ENCODE assay signal across 1 cellular context in the genomic region with DNA sequence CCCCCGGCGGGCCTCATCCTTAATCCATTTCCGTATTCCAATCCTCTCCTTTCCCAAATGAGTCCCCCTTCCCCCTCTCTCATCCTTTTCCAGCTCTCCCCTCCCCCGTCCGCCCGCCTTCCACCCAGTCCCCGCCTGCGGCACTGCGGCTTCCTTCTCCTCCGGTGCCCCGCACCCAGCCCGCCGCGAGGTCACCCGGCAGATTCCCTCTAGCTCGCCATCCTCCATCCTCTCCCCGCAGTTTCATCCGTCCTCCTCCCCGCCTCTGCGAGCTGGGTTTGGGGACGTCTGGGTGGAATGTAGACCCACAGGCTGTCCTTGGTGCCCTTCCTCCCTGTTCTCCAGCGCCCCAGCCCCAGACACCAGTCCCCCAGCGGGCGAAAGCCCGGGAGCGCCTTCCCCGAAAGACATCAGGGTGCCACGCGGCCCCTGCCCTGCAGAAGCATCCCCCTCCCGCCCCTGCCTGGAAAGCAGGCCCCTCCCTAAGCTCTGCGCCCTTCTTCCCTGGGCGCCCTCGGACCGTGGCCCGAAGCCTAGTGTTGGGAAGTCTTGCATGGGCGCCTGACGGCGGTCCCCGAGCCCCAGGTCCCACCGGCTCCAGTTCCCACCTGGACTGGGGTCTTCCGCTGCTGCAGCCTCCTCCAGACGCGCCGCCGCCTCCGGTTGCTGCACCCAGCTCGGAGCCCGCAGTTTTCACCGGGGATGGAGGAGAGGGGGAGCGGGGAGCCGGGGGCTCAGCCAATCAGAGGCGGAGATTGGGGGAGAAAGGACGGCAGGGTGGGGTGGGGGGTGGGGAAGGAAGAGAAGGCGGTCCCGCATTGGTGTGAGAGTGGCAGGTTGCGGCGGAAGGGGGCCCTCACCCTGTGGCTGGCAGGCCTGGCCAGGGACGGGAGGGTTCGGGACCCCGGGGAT.
TF ChIP-seq lines count a peak whose summit lies in the region.

THY1 (minus strand) TSS at position 668 of the 912 bp plus-strand sequence. CDS start 2,267 bp downstream, outside the sequence.

TF ChIP-seq in GM23338, 12 proteins besides CTCF, POLR2A, EP300 and RAD21 (continued from another document):
- TF ChIP-seq, protein P1, sequence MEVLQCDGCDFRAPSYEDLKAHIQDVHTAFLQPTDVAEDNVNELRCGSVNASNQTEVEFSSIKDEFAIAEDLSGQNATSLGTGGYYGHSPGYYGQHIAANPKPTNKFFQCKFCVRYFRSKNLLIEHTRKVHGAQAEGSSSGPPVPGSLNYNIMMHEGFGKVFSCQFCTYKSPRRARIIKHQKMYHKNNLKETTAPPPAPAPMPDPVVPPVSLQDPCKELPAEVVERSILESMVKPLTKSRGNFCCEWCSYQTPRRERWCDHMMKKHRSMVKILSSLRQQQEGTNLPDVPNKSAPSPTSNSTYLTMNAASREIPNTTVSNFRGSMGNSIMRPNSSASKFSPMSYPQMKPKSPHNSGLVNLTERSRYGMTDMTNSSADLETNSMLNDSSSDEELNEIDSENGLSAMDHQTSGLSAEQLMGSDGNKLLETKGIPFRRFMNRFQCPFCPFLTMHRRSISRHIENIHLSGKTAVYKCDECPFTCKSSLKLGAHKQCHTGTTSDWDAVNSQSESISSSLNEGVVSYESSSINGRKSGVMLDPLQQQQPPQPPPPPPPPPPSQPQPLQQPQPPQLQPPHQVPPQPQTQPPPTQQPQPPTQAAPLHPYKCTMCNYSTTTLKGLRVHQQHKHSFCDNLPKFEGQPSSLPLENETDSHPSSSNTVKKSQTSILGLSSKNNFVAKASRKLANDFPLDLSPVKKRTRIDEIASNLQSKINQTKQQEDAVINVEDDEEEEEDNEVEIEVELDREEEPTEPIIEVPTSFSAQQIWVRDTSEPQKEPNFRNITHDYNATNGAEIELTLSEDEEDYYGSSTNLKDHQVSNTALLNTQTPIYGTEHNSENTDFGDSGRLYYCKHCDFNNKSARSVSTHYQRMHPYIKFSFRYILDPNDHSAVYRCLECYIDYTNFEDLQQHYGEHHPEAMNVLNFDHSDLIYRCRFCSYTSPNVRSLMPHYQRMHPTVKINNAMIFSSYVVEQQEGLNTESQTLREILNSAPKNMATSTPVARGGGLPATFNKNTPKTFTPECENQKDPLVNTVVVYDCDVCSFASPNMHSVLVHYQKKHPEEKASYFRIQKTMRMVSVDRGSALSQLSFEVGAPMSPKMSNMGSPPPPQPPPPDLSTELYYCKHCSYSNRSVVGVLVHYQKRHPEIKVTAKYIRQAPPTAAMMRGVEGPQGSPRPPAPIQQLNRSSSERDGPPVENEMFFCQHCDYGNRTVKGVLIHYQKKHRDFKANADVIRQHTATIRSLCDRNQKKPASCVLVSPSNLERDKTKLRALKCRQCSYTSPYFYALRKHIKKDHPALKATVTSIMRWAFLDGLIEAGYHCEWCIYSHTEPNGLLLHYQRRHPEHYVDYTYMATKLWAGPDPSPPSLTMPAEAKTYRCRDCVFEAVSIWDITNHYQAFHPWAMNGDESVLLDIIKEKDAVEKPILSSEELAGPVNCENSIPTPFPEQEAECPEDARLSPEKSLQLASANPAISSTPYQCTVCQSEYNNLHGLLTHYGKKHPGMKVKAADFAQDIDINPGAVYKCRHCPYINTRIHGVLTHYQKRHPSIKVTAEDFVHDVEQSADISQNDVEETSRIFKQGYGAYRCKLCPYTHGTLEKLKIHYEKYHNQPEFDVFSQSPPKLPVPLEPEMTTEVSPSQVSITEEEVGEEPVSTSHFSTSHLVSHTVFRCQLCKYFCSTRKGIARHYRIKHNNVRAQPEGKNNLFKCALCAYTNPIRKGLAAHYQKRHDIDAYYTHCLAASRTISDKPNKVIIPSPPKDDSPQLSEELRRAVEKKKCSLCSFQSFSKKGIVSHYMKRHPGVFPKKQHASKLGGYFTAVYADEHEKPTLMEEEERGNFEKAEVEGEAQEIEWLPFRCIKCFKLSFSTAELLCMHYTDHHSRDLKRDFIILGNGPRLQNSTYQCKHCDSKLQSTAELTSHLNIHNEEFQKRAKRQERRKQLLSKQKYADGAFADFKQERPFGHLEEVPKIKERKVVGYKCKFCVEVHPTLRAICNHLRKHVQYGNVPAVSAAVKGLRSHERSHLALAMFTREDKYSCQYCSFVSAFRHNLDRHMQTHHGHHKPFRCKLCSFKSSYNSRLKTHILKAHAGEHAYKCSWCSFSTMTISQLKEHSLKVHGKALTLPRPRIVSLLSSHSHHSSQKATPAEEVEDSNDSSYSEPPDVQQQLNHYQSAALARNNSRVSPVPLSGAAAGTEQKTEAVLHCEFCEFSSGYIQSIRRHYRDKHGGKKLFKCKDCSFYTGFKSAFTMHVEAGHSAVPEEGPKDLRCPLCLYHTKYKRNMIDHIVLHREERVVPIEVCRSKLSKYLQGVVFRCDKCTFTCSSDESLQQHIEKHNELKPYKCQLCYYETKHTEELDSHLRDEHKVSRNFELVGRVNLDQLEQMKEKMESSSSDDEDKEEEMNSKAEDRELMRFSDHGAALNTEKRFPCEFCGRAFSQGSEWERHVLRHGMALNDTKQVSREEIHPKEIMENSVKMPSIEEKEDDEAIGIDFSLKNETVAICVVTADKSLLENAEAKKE (CRISPR knock-in tag; IDR thresholded peaks at IDR 0.05), result no peak
TF ChIP-seq in GM23338: peak in this region for 3.
